ENCODE assay signal across 26 cellular contexts in the genomic region with DNA sequence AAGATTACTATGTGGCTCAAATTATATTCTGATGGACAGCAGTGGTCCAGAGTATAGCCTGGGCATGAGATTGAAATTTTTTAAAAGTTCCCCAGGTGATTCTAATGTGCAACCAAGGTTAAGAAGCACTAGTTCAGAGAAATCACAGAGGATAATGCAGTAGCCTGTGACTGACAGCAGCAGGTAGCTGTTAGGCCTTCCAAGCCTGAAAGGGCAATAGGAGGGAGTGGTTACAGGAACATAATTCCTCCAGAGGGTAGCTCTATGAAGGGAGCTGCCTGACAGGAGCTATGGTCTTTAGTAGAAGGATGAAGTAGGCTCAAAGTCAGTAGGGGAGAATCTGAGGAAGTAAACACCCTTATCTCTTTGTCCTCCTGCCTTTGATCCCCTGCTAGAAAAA.
"Had no signal": no experiment of that assay in that cellular context is flagged by ENCODE, and none has a peak within 500 bp of the region (broad histone marks: within the 10 kb centered on the region; RNA-seq: fewer than 3 reads in every experiment).

No MANE protein-coding gene starts in this region.

- ATAC-seq: heart right ventricle; left lobe of liver; left ventricle myocardium superior; lower lobe of right lung; natural killer cell; pancreas; right lobe of liver; stimulated activated effector memory CD8-positive, alpha-beta T cell treated with anti-CD3 and anti-CD28 coated beads, Interleukin-12 subunit alpha, Interleukin-12 subunit beta, amount 100 ng/mL, for 72 hours; stimulated activated naive CD8-positive, alpha-beta T cell treated with anti-CD3 and anti-CD28 coated beads, Interleukin-15, amount 100 ng/mL, for 72 hours had no signal

- H3K27me3 ChIP-seq: hepatocyte, pancreas, right lobe of liver, spleen, transverse colon, upper lobe of left lung, vagina had no signal

- DNase-seq: glutamatergic neuron; heart right ventricle; islet precursor cell; left ventricle myocardium superior; lower lobe of right lung; mammary epithelial cell; mesenchymal stem cell; naive B cell; natural killer cell; nucleus accumbens; pancreas; posterior cingulate gyrus; right lobe of liver; small intestine; spleen; stimulated activated CD4-positive, alpha-beta T cell treated with anti-CD3 and anti-CD28 coated beads, Interleukin-4, amount 100 ng/mL, for 24 hours; stimulated activated naive CD4-positive, alpha-beta T cell treated with Interleukin-2 at 50 U/mL for 16 hours; stimulated activated naive CD8-positive, alpha-beta T cell treated with anti-CD3 and anti-CD28 coated beads, Interleukin-15, amount 100 ng/mL, for 72 hours; substantia nigra; transverse colon; upper lobe of left lung had no signal

- H2AFZ ChIP-seq: hepatocyte had no signal

- H3K4me3 ChIP-seq: heart right ventricle, hepatocyte, lower lobe of right lung, pancreas, prostate gland, right lobe of liver, spleen, transverse colon, upper lobe of left lung, vagina had no signal

- H3K36me3 ChIP-seq: heart right ventricle, lower lobe of right lung, pancreas, prostate gland, right lobe of liver, spleen, transverse colon, upper lobe of left lung, vagina had no signal

- H3K79me2 ChIP-seq: hepatocyte had no signal

- H3K4me2 ChIP-seq: hepatocyte had no signal

- H3K9me3 ChIP-seq: heart right ventricle, lower lobe of right lung, pancreas, prostate gland, right lobe of liver, spleen, transverse colon, upper lobe of left lung, vagina had no signal

- H3K27me3 Mint-ChIP-seq: naive B cell; stimulated activated naive CD8-positive, alpha-beta T cell treated with anti-CD3 and anti-CD28 coated beads, Interleukin-15, amount 100 ng/mL, for 72 hours had no signal

- H3K9me3 Mint-ChIP-seq: natural killer cell; stimulated activated effector memory CD8-positive, alpha-beta T cell treated with anti-CD3 and anti-CD28 coated beads, Interleukin-12 subunit alpha, Interleukin-12 subunit beta, amount 100 ng/mL, for 72 hours; stimulated activated naive CD8-positive, alpha-beta T cell treated with anti-CD3 and anti-CD28 coated beads, Interleukin-15, amount 100 ng/mL, for 72 hours had no signal

- H3K4me1 Mint-ChIP-seq: naive B cell; natural killer cell; stimulated activated effector memory CD8-positive, alpha-beta T cell treated with anti-CD3 and anti-CD28 coated beads, Interleukin-12 subunit alpha, Interleukin-12 subunit beta, amount 100 ng/mL, for 72 hours; stimulated activated naive CD8-positive, alpha-beta T cell treated with anti-CD3 and anti-CD28 coated beads, Interleukin-15, amount 100 ng/mL, for 72 hours had no signal

- H3K27ac Mint-ChIP-seq: naive B cell; natural killer cell; stimulated activated effector memory CD8-positive, alpha-beta T cell treated with anti-CD3 and anti-CD28 coated beads, Interleukin-12 subunit alpha, Interleukin-12 subunit beta, amount 100 ng/mL, for 72 hours; stimulated activated naive CD8-positive, alpha-beta T cell treated with anti-CD3 and anti-CD28 coated beads, Interleukin-15, amount 100 ng/mL, for 72 hours had no signal

- H3K36me3 Mint-ChIP-seq: naive B cell; natural killer cell; stimulated activated effector memory CD8-positive, alpha-beta T cell treated with anti-CD3 and anti-CD28 coated beads, Interleukin-12 subunit alpha, Interleukin-12 subunit beta, amount 100 ng/mL, for 72 hours had no signal

- H3K4me1 ChIP-seq: heart right ventricle, lower lobe of right lung, pancreas, prostate gland, right lobe of liver, spleen, transverse colon, upper lobe of left lung, vagina had no signal

- FAIRE-seq: pancreas, small intestine had no signal

- H3K4me3 Mint-ChIP-seq: naive B cell; natural killer cell; stimulated activated effector memory CD8-positive, alpha-beta T cell treated with anti-CD3 and anti-CD28 coated beads, Interleukin-12 subunit alpha, Interleukin-12 subunit beta, amount 100 ng/mL, for 72 hours; stimulated activated naive CD8-positive, alpha-beta T cell treated with anti-CD3 and anti-CD28 coated beads, Interleukin-15, amount 100 ng/mL, for 72 hours had no signal

- H3K27ac ChIP-seq: heart right ventricle, hepatocyte, lower lobe of right lung, pancreas, prostate gland, right lobe of liver, spleen, transverse colon, upper lobe of left lung, vagina had no signal
